Comparison of ENCODE assay signal across 8 cellular contexts in genomic region chr19:3761382-3762129, GRCh38. TPM values are rescaled to one million over a fixed set of nuclear protein-coding genes. Genes with fewer than 3 reads are reported as not detected.
DNase-seq lines count a peak whose midpoint lies in the region; ATAC-seq and TF ChIP-seq lines count a peak whose summit lies in the region.

A gene with protein sequence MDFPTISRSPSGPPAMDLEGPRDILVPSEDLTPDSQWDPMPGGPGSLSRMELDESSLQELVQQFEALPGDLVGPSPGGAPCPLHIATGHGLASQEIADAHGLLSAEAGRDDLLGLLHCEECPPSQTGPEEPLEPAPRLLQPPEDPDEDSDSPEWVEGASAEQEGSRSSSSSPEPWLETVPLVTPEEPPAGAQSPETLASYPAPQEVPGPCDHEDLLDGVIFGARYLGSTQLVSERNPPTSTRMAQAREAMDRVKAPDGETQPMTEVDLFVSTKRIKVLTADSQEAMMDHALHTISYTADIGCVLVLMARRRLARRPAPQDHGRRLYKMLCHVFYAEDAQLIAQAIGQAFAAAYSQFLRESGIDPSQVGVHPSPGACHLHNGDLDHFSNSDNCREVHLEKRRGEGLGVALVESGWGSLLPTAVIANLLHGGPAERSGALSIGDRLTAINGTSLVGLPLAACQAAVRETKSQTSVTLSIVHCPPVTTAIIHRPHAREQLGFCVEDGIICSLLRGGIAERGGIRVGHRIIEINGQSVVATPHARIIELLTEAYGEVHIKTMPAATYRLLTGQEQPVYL (minus strand): TSS chr19:3761692. CDS start chr19:3760264, 1,428 bp downstream.

- H3K27me3 ChIP-seq in endodermal cell (ENCODE audit: control insufficient read depth, insufficient read depth, low read length, poor library complexity, severe bottlenecking) = no peaks in the 10 kb centered on the region

- peaks cover 35% of the 10 kb centered on the region for H3K4me1 Mint-ChIP-seq in activated CD8-positive, alpha-beta memory T cell treated with anti-CD3 and anti-CD28 coated beads, Interleukin-2, amount 10 ng/mL, durations not matched to agents 7 days and 5 days
- no peaks in the 10 kb centered on the region for H3K4me1 Mint-ChIP-seq in endodermal cell

- H3K9ac ChIP-seq in endodermal cell (ENCODE audit: extremely low read depth, low read length, poor library complexity, severe bottlenecking) = peak within 1 kb of the TSS; percentile 90

- H3K4me1 ChIP-seq in endodermal cell (ENCODE audit: control insufficient read depth, insufficient read depth, low read length) (no peaks in the 10 kb centered on the region), mesodermal cell (ENCODE audit: control insufficient read depth, insufficient read depth, low read length, poor library complexity, severe bottlenecking) (no peaks in the 10 kb centered on the region)

- peak within 1 kb of the TSS; percentile 100 for H3K27ac Mint-ChIP-seq in activated CD8-positive, alpha-beta memory T cell treated with anti-CD3 and anti-CD28 coated beads, Interleukin-2, amount 10 ng/mL, durations not matched to agents 7 days and 5 days
- H3K27ac Mint-ChIP-seq in endodermal cell = peak within 1 kb of the TSS; percentile 99

- DNase-seq in C1 segment of cervical spinal cord (lab: John Stamatoyannopoulos, UW) (peak; percentile 29 to 94 (median 82)), HUDEP-2 (lab: John Stamatoyannopoulos, UW; ENCODE audit: unreplicated experiment in 76 of 76) (peak in 75 of 76 experiments; percentile 70 to 99 (median 95)), NOMO-1 treated with DMSO at 0.1 percent for 48 hours (lab: John Stamatoyannopoulos, UW; ENCODE audit: unreplicated experiment) (peak; percentile 68), endodermal cell (peak; percentile 98)
- DNase-seq in activated CD8-positive, alpha-beta memory T cell treated with anti-CD3 and anti-CD28 coated beads, Interleukin-2, amount 10 ng/mL, durations not matched to agents 7 days and 5 days = peak; percentile 97
- peak; percentile 99 for DNase-seq in stimulated activated CD8-positive, alpha-beta memory T cell treated with anti-CD3 and anti-CD28 coated beads, Interleukin-15, amount 100 ng/mL, for 24 hours (ENCODE audit: low read depth)

- H3K9me3 ChIP-seq in endodermal cell (ENCODE audit: control insufficient read depth, low read length) = no peaks in the 10 kb centered on the region
- no peaks in the 10 kb centered on the region for H3K9me3 ChIP-seq in mesodermal cell (ENCODE audit: control insufficient read depth, low read length)

- peaks cover 3% of the 10 kb centered on the region for H3K27me3 Mint-ChIP-seq in activated CD8-positive, alpha-beta memory T cell treated with anti-CD3 and anti-CD28 coated beads, Interleukin-2, amount 10 ng/mL, durations not matched to agents 7 days and 5 days
- H3K27me3 Mint-ChIP-seq in endodermal cell (ENCODE audit: insufficient read depth) = no peaks in the 10 kb centered on the region

- peak within 1 kb of the TSS; percentile 95 for H3K4me3 Mint-ChIP-seq in activated CD8-positive, alpha-beta memory T cell treated with anti-CD3 and anti-CD28 coated beads, Interleukin-2, amount 10 ng/mL, durations not matched to agents 7 days and 5 days
- peak within 1 kb of the TSS; percentile 93 for H3K4me3 Mint-ChIP-seq in endodermal cell

- H3K36me3 ChIP-seq in endodermal cell (ENCODE audit: control insufficient read depth, insufficient read depth, low read length) (peaks cover 5% of the 10 kb centered on the region), mesodermal cell (ENCODE audit: control insufficient read depth, insufficient read depth, low read length) (peaks cover 35% of the 10 kb centered on the region)

- no peaks in the 10 kb centered on the region for H3K9me3 Mint-ChIP-seq in activated CD8-positive, alpha-beta memory T cell treated with anti-CD3 and anti-CD28 coated beads, Interleukin-2, amount 10 ng/mL, durations not matched to agents 7 days and 5 days (ENCODE audit: low read depth)
- no peaks in the 10 kb centered on the region for H3K9me3 Mint-ChIP-seq in endodermal cell

- ATAC-seq in GM19438 (IDR thresholded peaks at IDR 0.05; ENCODE audit: low read depth, unreplicated experiment) = peak; percentile 47
- peak; percentile 60 for ATAC-seq in activated CD8-positive, alpha-beta memory T cell treated with anti-CD3 and anti-CD28 coated beads, Interleukin-2, amount 10 ng/mL, durations not matched to agents 7 days and 5 days

- WGBS in endodermal cell (ENCODE audit: insufficient coverage in 1 of 2, insufficient read length in 1 of 2), 2 experiments = 8 to 23% methylated on average over 8 to 45 of the region's 45 CpGs
- WGBS in mesodermal cell (ENCODE audit: insufficient coverage in 2 of 2), 2 experiments = 6 to 12% methylated on average over 29 to 38 of the region's 45 CpGs

- peaks cover 4% of the 10 kb centered on the region for H3K36me3 Mint-ChIP-seq in activated CD8-positive, alpha-beta memory T cell treated with anti-CD3 and anti-CD28 coated beads, Interleukin-2, amount 10 ng/mL, durations not matched to agents 7 days and 5 days
- peaks cover 17% of the 10 kb centered on the region for H3K36me3 Mint-ChIP-seq in endodermal cell (ENCODE audit: low read depth)

- peak within 1 kb of the TSS; percentile 94 for H3K4me3 ChIP-seq in endodermal cell (ENCODE audit: low read length)
- peak within 1 kb of the TSS; percentile 97 for H3K4me3 ChIP-seq in mesodermal cell (ENCODE audit: extremely low read depth, insufficient read depth, low read length, poor library complexity, severe bottlenecking)

- peak; percentile 76 for TF ChIP-seq CTCF in endodermal cell (conservative IDR thresholded peaks at IDR 0.05)

- CTCF ChIA-PET in activated CD8-positive, alpha-beta memory T cell treated with anti-CD3 and anti-CD28 coated beads, Interleukin-2, amount 10 ng/mL, durations not matched to agents 7 days and 5 days (lab: Charles Lee) = interaction anchor here (0.7 to 6.9 kb wide), 22 partner anchors 9 to 726 kb away, joined by 3 to 68 read pairs (median 4); partner anchors contain the start of genes EEF2 and YJU2

- H3K27ac ChIP-seq in endodermal cell (ENCODE audit: low read depth, low read length) = peak within 1 kb of the TSS; percentile 96
- peak within 1 kb of the TSS; percentile 93 for H3K27ac ChIP-seq in mesodermal cell (ENCODE audit: low read depth, low read length, severe bottlenecking)

RNA-seq across cellular contexts. Expression of the gene that starts here (rescaled TPM):
- total RNA-seq in activated CD8-positive, alpha-beta memory T cell treated with anti-CD3 and anti-CD28 coated beads, Interleukin-2, amount 10 ng/mL, durations not matched to agents 7 days and 5 days = 10 to 100 TPM; 50.3 to 65.5 TPM
- 10 to 100 TPM; 27.5 to 42.2 TPM for total RNA-seq in endodermal cell
- polyA plus RNA-seq in endodermal cell (2013, experiment 1 of 2) = 23.5 TPM
- 22.8 TPM for polyA plus RNA-seq in endodermal cell (2013, experiment 2 of 2)
- 21.3 TPM for polyA plus RNA-seq in mesodermal cell (2013, experiment 1 of 2)
- 17.0 TPM for polyA plus RNA-seq in mesodermal cell (2013, experiment 2 of 2)

Comparison
In these comparisons a context has a peak if more than half of its experiments do, and no peak if none do; other contexts are left out.
1. Peak in every context shown above with its lines: DNase-seq, ATAC-seq, H3K4me3 ChIP-seq and H3K27ac ChIP-seq.